8 cellular contexts compared by ENCODE assay signal in genomic region chr15:53072077-53072476, GRCh38.
DNase-seq lines count a peak whose midpoint lies in the region; ATAC-seq and TF ChIP-seq lines count a peak whose summit lies in the region.

No MANE protein-coding gene starts in this region.

- H3K4me1 Mint-ChIP-seq in endothelial cell (ENCODE audit: unreplicated experiment), result no peaks in the 10 kb centered on the region
- no peaks in the 10 kb centered on the region for H3K4me1 Mint-ChIP-seq in immature natural killer cell

- intact Hi-C loops in Panc1 (cut with micrococcal nuclease; ENCODE audit: unreplicated experiment), result no loop called here

- CTCF ChIA-PET in Panc1 (lab: Charles Lee), result no interaction called here

- in situ Hi-C loops in Panc1 (cut with HindIII; ENCODE audit: low pct_unique_long_range_greater_than_20kb, low sequenced_read_pairs), result no loop called here

- ATAC-seq in Panc1, result peak; percentile 88

- H3K36me3 Mint-ChIP-seq in endothelial cell (ENCODE audit: low read depth, unreplicated experiment) (no peaks in the 10 kb centered on the region), immature natural killer cell (no peaks in the 10 kb centered on the region)

- H3K4me3 Mint-ChIP-seq in endothelial cell (ENCODE audit: unreplicated experiment) (no peak overlapping the region), immature natural killer cell (no peak overlapping the region)

- POLR2A ChIA-PET in Panc1 (lab: Charles Lee), result no interaction called here

- DNase-seq in stimulated activated CD4-positive, alpha-beta T cell treated with anti-CD3 and anti-CD28 coated beads, Interleukin-1b, Interleukin-23, amount 100 ng/mL, for 48 hours, result peak; percentile 3
- DNase-seq in stimulated activated CD4-positive, alpha-beta T cell treated with anti-CD3 and anti-CD28 coated beads, Interleukin-4, amount 100 ng/mL, for 1 hour, result no peak
- DNase-seq in Panc1 (ENCODE audit: low read depth, low spot score), result peak; percentile 77
- peak; percentile 87 for DNase-seq in endothelial cell (ENCODE audit: low spot score)
- DNase-seq in renal cortical epithelial cell (ENCODE audit: low read depth), result peak; percentile 67
- DNase-seq in immature natural killer cell, result no peak
- no peak for DNase-seq in OCI-M2 (lab: John Stamatoyannopoulos, UW; ENCODE audit: unreplicated experiment)
- DNase-seq in AG08395 (ENCODE audit: low spot score), result no peak

- BruUV-seq in Panc1 (replicated peaks; lab: Mats Ljungman, UMichigan), result no TSS peak

- H3K36me3 ChIP-seq in Panc1 (ENCODE audit: control insufficient read depth, insufficient read depth, low read length), result no peaks in the 10 kb centered on the region

- H3K27ac Mint-ChIP-seq in endothelial cell (ENCODE audit: unreplicated experiment) (no peak overlapping the region), immature natural killer cell (no peak overlapping the region)

- no peaks in the 10 kb centered on the region for H3K9me3 ChIP-seq in Panc1 (ENCODE audit: control insufficient read depth, insufficient read depth, low read depth, low read length)

- no peaks in the 10 kb centered on the region for H3K27me3 ChIP-seq in Panc1 (ENCODE audit: control insufficient read depth, insufficient read depth, low read length)

- H3K9me3 Mint-ChIP-seq in endothelial cell (ENCODE audit: unreplicated experiment) (no peaks in the 10 kb centered on the region), immature natural killer cell (peaks cover 0 to 9% (median 0%) of the 10 kb centered on the region in 6 donors)

- no peaks in the 10 kb centered on the region for H3K4me1 ChIP-seq in Panc1 (ENCODE audit: control insufficient read depth, insufficient read depth, low read length)

- no peaks in the 10 kb centered on the region for H3K27me3 Mint-ChIP-seq in endothelial cell (ENCODE audit: unreplicated experiment)
- H3K27me3 Mint-ChIP-seq in immature natural killer cell (ENCODE audit: low read depth in 3 of 3), result peaks cover 0 to 2% (median 2%) of the 10 kb centered on the region in 3 donors

- no peak overlapping the region for H3K27ac ChIP-seq in Panc1 (ENCODE audit: low read length)

- H3K4me3 ChIP-seq in Panc1 (ENCODE audit: low read depth in 2 of 2, low read length in 2 of 2), result no peak overlapping the region

- no peak for TF ChIP-seq CTCF in Panc1 (IDR thresholded peaks at IDR 0.05)
- no peak for TF ChIP-seq CTCF in endothelial cell (IDR thresholded peaks at IDR 0.05; ENCODE audit: unreplicated experiment)

Comparison
In these comparisons a context has a peak if more than half of its experiments do, and no peak if none do; other contexts are left out.
1. DNase-seq: peak in stimulated activated CD4-positive, alpha-beta T cell treated with anti-CD3 and anti-CD28 coated beads, Interleukin-1b, Interleukin-23, amount 100 ng/mL, for 48 hours (single experiment), Panc1 (single experiment), endothelial cell (single experiment) and renal cortical epithelial cell (single experiment); none in stimulated activated CD4-positive, alpha-beta T cell treated with anti-CD3 and anti-CD28 coated beads, Interleukin-4, amount 100 ng/mL, for 1 hour (single experiment), immature natural killer cell (0 of 3), OCI-M2 (single experiment) and AG08395 (single experiment).